ENCODE assay signal across 1 cellular context in the genomic region with DNA sequence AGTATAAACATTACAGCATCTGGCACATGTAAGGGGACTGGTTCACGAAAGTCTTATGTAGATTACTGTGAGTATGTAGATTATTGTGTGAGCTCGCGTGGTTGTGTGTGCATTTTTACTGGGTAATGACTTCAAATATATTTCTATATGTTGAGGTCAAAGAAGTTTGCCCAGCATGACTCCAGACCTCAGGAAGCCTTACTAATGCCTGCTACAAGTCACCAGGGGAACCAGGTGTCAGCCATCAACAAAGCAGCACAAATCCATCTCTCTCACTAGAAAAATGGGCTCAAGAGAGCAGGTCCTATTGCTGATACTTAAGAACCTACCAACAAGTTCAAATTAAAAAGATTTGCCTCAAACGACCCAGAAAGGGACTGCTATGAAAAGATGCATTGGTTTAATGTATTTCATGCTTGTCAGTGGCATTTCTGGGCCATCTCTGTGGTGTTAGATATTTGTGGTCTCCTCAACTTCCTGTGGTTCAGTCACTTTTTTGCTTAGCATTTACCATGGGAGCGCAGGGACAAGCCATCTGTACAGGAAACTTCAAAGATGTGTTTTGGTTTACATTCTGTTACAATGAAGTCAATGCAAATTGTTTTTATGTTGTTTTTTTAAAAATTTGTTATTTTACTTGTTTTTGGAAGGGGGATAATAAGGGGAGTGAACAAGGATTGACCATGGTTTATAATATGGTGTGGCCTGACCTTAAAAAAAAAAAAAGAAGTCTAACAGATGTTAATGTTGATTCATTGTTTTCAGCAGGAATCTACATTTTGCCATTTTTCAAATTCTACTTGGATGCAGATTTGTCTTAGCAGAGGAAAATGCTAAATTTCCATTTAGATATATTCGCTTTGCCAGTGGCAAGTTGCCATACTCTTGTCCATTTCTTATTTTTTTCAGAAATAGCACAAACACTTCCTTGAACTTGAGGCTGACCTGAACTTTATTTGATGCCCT.
TF ChIP-seq lines count a peak whose summit lies in the region.

No MANE protein-coding gene starts in this region.

TF ChIP-seq in IMR-90, 13 proteins besides CTCF, POLR2A, EP300 and RAD21 (continued from another document):
- TF ChIP-seq FOS (IDR thresholded peaks at IDR 0.05; ENCODE audit: low read depth, low read length) (no peak), RCOR1 (IDR thresholded peaks at IDR 0.05; ENCODE audit: insufficient replicate concordance, low read length) (no peak), CEBPB (IDR thresholded peaks at IDR 0.05; ENCODE audit: low read depth, low read length) (no peak), BHLHE40 (IDR thresholded peaks at IDR 0.05; ENCODE audit: low read depth, low read length) (no peak)
